Comparison of ENCODE assay signal across 2 cellular contexts in genomic region chr9:5835808-5836207, GRCh38.
A peak's percentile ranks its signal among the peaks of the same experiment; 100 is the strongest.
TF ChIP-seq lines count a peak whose summit lies in the region.

No MANE protein-coding gene starts in this region.

TF ChIP-seq in liver, 16 proteins besides CTCF, POLR2A, EP300 and RAD21:
- TF ChIP-seq REST (IDR thresholded peaks at IDR 0.05) (peak; percentile 14), YY1 (IDR thresholded peaks at IDR 0.05) (peak; percentile 27), GABPA (IDR thresholded peaks at IDR 0.05 in 1 of 2, conservative IDR thresholded peaks at IDR 0.05 in 1 of 2) (no peak), ATF3 (IDR thresholded peaks at IDR 0.05) (no peak), TAF1 (conservative IDR thresholded peaks at IDR 0.05) (no peak), SP1 (IDR thresholded peaks at IDR 0.05) (peak; percentile 31), MAX (IDR thresholded peaks at IDR 0.05) (peak; percentile 69), FOXA1 (IDR thresholded peaks at IDR 0.05) (no peak), EGR1 (IDR thresholded peaks at IDR 0.05; ENCODE audit: low read depth in 2 of 2) (no peak), JUND (IDR thresholded peaks at IDR 0.05) (peak in 1 of 2 donors; percentile 29), NR2F2 (IDR thresholded peaks at IDR 0.05) (no peak), HNF4G (IDR thresholded peaks at IDR 0.05) (no peak), RXRA (IDR thresholded peaks at IDR 0.05) (peak in 1 of 2 donors; percentile 70), ZBTB33 (IDR thresholded peaks at IDR 0.05) (peak; percentile 41), HNF4A (conservative IDR thresholded peaks at IDR 0.05) (peak in 1 of 2 donors; percentile 50)

TF ChIP-seq in HepG2, 621 proteins besides CTCF, POLR2A, EP300 and RAD21:
- TF ChIP-seq ZNF512 (CRISPR knock-in tag; IDR thresholded peaks at IDR 0.05) = no peak
- no peak for TF ChIP-seq FOXA3 (CRISPR knock-in tag; IDR thresholded peaks at IDR 0.05)
- no peak for TF ChIP-seq PAXIP1 (CRISPR knock-in tag; conservative IDR thresholded peaks at IDR 0.05)
- no peak for TF ChIP-seq PRPF4 (IDR thresholded peaks at IDR 0.05; ENCODE audit: low read depth, low read length, poor library complexity, severe bottlenecking)
- no peak for TF ChIP-seq ZNF24 (IDR thresholded peaks at IDR 0.05)
- no peak for TF ChIP-seq HDAC2 (CRISPR knock-in tag; IDR thresholded peaks at IDR 0.05)
- no peak for TF ChIP-seq CENPBD1 (CRISPR knock-in tag; IDR thresholded peaks at IDR 0.05; ENCODE audit: borderline replicate concordance, low read depth)
- TF ChIP-seq ATF7-NPFF (CRISPR knock-in tag; IDR thresholded peaks at IDR 0.05; ENCODE audit: low read depth) = no peak
- TF ChIP-seq SNAPC5 (CRISPR knock-in tag; IDR thresholded peaks at IDR 0.05; ENCODE audit: borderline replicate concordance) = no peak
- TF ChIP-seq SIX1 (CRISPR knock-in tag; IDR thresholded peaks at IDR 0.05; ENCODE audit: borderline replicate concordance) = no peak
- no peak for TF ChIP-seq ZNF329 (CRISPR knock-in tag; IDR thresholded peaks at IDR 0.05; ENCODE audit: low read depth)
- TF ChIP-seq ZNF780A (CRISPR knock-in tag; IDR thresholded peaks at IDR 0.05) = no peak
- no peak for TF ChIP-seq ZNF615 (CRISPR knock-in tag; IDR thresholded peaks at IDR 0.05; ENCODE audit: borderline replicate concordance)
- TF ChIP-seq ATF7 (IDR thresholded peaks at IDR 0.05) = no peak
- no peak for TF ChIP-seq ATF7 (CRISPR knock-in tag; IDR thresholded peaks at IDR 0.05)
- TF ChIP-seq HNF4G (IDR thresholded peaks at IDR 0.05; ENCODE audit: borderline replicate concordance, low read depth, low read length) = no peak
- TF ChIP-seq HNF4G (CRISPR knock-in tag; IDR thresholded peaks at IDR 0.05; ENCODE audit: borderline replicate concordance, low read depth) = no peak
- no peak for TF ChIP-seq MAFF (IDR thresholded peaks at IDR 0.05; ENCODE audit: low read depth, low read length)
- no peak for TF ChIP-seq ZNF710 (CRISPR knock-in tag; IDR thresholded peaks at IDR 0.05; ENCODE audit: borderline replicate concordance)
- no peak for TF ChIP-seq ATF4 (CRISPR knock-in tag; IDR thresholded peaks at IDR 0.05)
TF ChIP-seq in HepG2: peak in this region for 0.
